11 cellular contexts compared by ENCODE assay signal in the genomic region with DNA sequence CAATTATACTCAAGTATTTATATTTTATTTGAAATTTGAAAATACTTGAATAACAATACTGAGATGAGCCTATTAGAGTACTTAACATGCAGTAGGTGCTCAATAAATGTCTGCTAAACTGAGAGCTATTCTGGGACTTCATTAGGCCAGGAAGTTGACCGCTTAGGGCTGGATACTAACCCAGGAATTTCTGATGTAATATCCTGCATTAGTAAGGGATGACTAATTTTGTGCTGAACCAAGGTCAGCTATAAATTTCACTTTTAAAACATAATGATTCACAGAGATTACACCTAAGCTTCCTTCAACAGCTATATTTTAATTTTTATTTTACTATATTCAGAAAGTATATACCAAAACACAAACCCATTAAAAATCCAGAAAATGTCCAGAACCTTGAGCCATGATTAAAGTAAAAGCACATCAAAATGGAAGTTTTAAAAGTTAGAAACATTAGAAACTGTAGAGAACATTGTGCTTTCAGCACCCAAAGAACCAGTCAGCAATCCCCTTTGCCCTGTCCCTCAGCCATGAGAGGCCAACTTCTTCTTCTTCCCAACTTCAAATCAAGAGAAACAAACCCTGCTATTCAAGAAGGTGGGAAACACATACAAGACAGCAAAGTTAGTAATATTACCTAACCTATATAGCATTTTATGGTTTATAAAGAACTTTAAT. TPM values are rescaled to one million over a fixed set of nuclear protein-coding genes. Genes with fewer than 3 reads are reported as not detected.
DNase-seq lines count a peak whose midpoint lies in the region; ATAC-seq and TF ChIP-seq lines count a peak whose summit lies in the region.
"Had no signal": no experiment of that assay in that cellular context is flagged by ENCODE, and none has a peak within 500 bp of the region (broad histone marks: within the 10 kb centered on the region; RNA-seq: fewer than 3 reads in every experiment).

No MANE protein-coding gene starts in this region.

- in situ Hi-C loops in astrocyte of the spinal cord (cut with HindIII; ENCODE audit: low sequenced_read_pairs) = no loop called here

- H3K4me1 ChIP-seq in heart right ventricle (peaks cover 0 to 20% (median under 1%) of the 10 kb centered on the region in 9 donors), vagina (peaks cover 12% of the 10 kb centered on the region)
- H3K4me1 ChIP-seq: BLaER1 had no signal

- peaks cover 0 to 77% (median 11%) of the 10 kb centered on the region in 9 donors for H3K36me3 ChIP-seq in heart right ventricle
- peaks cover 0 to 13% of the 10 kb centered on the region in 2 donors for H3K36me3 ChIP-seq in vagina

- TF ChIP-seq CTCF in heart right ventricle (IDR thresholded peaks at IDR 0.05) = no peak
- TF ChIP-seq CTCF in astrocyte of the spinal cord (IDR thresholded peaks at IDR 0.05; ENCODE audit: low read depth, low read length) = no peak
- TF ChIP-seq CTCF in vagina (IDR thresholded peaks at IDR 0.05) = no peak

- peaks cover 2% of the 10 kb centered on the region for H3K4me1 Mint-ChIP-seq in activated naive CD4-positive, alpha-beta T cell treated with anti-CD3 and anti-CD28 coated beads for 36 hours (ENCODE audit: low read depth)

- DNase-seq in heart right ventricle (no peak), Right ventricle myocardium superior (no peak), astrocyte of the spinal cord (ENCODE audit: low read depth, low spot score) (peak; percentile 93), kidney glomerular epithelial cell (lab: John Stamatoyannopoulos, UW) (peak; percentile 86), vagina (ENCODE audit: extremely low spot score in 2 of 2) (no peak), OCI-M2 (lab: John Stamatoyannopoulos, UW; ENCODE audit: unreplicated experiment) (no peak), posterior vena cava (ENCODE audit: low spot score) (no peak)
- no peak for DNase-seq in activated naive CD4-positive, alpha-beta T cell treated with anti-CD3 and anti-CD28 coated beads for 36 hours
- DNase-seq: left cardiac atrium, RPMI8226 had no signal

- no peaks in the 10 kb centered on the region for H3K27me3 Mint-ChIP-seq in activated naive CD4-positive, alpha-beta T cell treated with anti-CD3 and anti-CD28 coated beads for 36 hours (ENCODE audit: low read depth)

- no peak for TF ChIP-seq POLR2A in vagina (IDR thresholded peaks at IDR 0.05)

- H3K9me3 ChIP-seq in heart right ventricle (no peaks in the 10 kb centered on the region), vagina (no peaks in the 10 kb centered on the region)
- H3K9me3 ChIP-seq: BLaER1 had no signal

- H3K4me3 Mint-ChIP-seq in activated naive CD4-positive, alpha-beta T cell treated with anti-CD3 and anti-CD28 coated beads for 36 hours = no peak overlapping the region

- no peaks in the 10 kb centered on the region for H3K27me3 ChIP-seq in heart right ventricle
- no peaks in the 10 kb centered on the region for H3K27me3 ChIP-seq in vagina
- H3K27me3 ChIP-seq: BLaER1 had no signal

- H3K9me3 Mint-ChIP-seq in activated naive CD4-positive, alpha-beta T cell treated with anti-CD3 and anti-CD28 coated beads for 36 hours = no peaks in the 10 kb centered on the region

- peaks cover 8% of the 10 kb centered on the region for H3K36me3 Mint-ChIP-seq in activated naive CD4-positive, alpha-beta T cell treated with anti-CD3 and anti-CD28 coated beads for 36 hours (ENCODE audit: low read depth)

- H3K27ac ChIP-seq in heart right ventricle (peak overlapping the region in 7 of 10 donors; percentile 15 to 69 (median 58)), vagina (peak overlapping the region; percentile 66)
- H3K27ac ChIP-seq: BLaER1 had no signal

- 28 to 40% methylated on average over 1 of the region's 1 CpG for WGBS in heart right ventricle, 2 donors

- CTCF ChIA-PET in activated naive CD4-positive, alpha-beta T cell treated with anti-CD3 and anti-CD28 coated beads for 36 hours (lab: Charles Lee) = interaction anchor here (0.9 to 1.2 kb wide), 3 partner anchors 12 to 61 kb away, joined by 3 read pairs; no protein-coding TSS in a partner anchor

- intact Hi-C loops in heart right ventricle (cut with DNase I) (no loop called here), Right ventricle myocardium superior (cut with DNase I) (no loop called here), vagina (cut with DNase I) (no loop called here), posterior vena cava (cut with DNase I) (no loop called here)
- intact Hi-C loops in activated naive CD4-positive, alpha-beta T cell treated with anti-CD3 and anti-CD28 coated beads for 36 hours (cut with micrococcal nuclease) = no loop called here

- no peak overlapping the region for H3K27ac Mint-ChIP-seq in activated naive CD4-positive, alpha-beta T cell treated with anti-CD3 and anti-CD28 coated beads for 36 hours

- ATAC-seq in heart right ventricle (peak in 7 of 8 donors; percentile 29 to 93 (median 73)), Right ventricle myocardium superior (ENCODE audit: poor library complexity) (no peak)

- H3K4me3 ChIP-seq in heart right ventricle (no peak overlapping the region), astrocyte of the spinal cord (ENCODE audit: low read depth, low read length) (no peak overlapping the region), vagina (no peak overlapping the region)
- H3K4me3 ChIP-seq: BLaER1 had no signal

RNA-seq across cellular contexts. Expression of gene WNT2B, which starts 35.4 kb away (rescaled TPM):
- 1 to 10 TPM in 9 of 10 donors, under 1 TPM in 1; 0.72 to 3.3 (median 2.3) TPM for total RNA-seq in heart right ventricle
- 1 to 10 TPM in 1 of 2 donors, under 1 TPM in 1; 0.46 to 1.2 TPM for polyA plus RNA-seq in heart right ventricle
- 1.2 TPM for total RNA-seq in Right ventricle myocardium superior
- 16.0 TPM for total RNA-seq in vagina
- under 1 TPM in 1 of 2 experiments, not detected in 1; 0.12 TPM for total RNA-seq in activated naive CD4-positive, alpha-beta T cell treated with anti-CD3 and anti-CD28 coated beads for 36 hours
- 1 to 10 TPM; 2.5 to 3.2 TPM for total RNA-seq in posterior vena cava

Comparison
In these comparisons a context has a peak if more than half of its experiments do, and no peak if none do; other contexts are left out.
1. DNase-seq: peak in astrocyte of the spinal cord (single experiment) and kidney glomerular epithelial cell (single experiment); none in heart right ventricle (0 of 2), Right ventricle myocardium superior (single experiment), vagina (0 of 2), activated naive CD4-positive, alpha-beta T cell treated with anti-CD3 and anti-CD28 coated beads for 36 hours (single experiment), OCI-M2 (single experiment) and posterior vena cava (single experiment).